Comparison of ENCODE assay signal across 1 cellular context in the genomic region with DNA sequence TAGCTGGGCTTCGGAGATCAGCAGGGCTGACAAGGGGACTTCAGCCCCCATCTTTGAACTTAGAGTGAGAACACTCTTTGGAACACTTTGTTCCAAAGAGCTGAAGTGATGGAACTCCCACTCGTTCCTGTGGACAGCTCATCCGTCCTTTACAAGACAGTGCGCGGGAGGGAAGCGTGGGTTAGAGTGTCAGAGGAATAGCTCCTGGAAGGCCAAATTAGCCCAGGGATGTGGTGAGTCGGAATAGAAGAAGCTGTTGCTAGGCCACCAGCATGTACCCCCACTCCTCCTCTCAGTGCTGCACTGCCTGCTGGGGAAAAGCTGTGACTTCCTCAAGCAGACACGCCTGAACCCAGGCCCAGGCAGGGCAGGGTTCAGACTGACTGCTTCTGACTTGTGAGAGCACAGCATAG.
TF ChIP-seq lines count a peak whose summit lies in the region.

No MANE protein-coding gene starts in this region.

TF ChIP-seq in GM12878, 131 proteins besides CTCF, POLR2A, EP300 and RAD21:
- TF ChIP-seq, protein P1, sequence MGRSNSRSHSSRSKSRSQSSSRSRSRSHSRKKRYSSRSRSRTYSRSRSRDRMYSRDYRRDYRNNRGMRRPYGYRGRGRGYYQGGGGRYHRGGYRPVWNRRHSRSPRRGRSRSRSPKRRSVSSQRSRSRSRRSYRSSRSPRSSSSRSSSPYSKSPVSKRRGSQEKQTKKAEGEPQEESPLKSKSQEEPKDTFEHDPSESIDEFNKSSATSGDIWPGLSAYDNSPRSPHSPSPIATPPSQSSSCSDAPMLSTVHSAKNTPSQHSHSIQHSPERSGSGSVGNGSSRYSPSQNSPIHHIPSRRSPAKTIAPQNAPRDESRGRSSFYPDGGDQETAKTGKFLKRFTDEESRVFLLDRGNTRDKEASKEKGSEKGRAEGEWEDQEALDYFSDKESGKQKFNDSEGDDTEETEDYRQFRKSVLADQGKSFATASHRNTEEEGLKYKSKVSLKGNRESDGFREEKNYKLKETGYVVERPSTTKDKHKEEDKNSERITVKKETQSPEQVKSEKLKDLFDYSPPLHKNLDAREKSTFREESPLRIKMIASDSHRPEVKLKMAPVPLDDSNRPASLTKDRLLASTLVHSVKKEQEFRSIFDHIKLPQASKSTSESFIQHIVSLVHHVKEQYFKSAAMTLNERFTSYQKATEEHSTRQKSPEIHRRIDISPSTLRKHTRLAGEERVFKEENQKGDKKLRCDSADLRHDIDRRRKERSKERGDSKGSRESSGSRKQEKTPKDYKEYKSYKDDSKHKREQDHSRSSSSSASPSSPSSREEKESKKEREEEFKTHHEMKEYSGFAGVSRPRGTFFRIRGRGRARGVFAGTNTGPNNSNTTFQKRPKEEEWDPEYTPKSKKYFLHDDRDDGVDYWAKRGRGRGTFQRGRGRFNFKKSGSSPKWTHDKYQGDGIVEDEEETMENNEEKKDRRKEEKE (IDR thresholded peaks at IDR 0.05) = no peak
- no peak for TF ChIP-seq PAX8 (IDR thresholded peaks at IDR 0.05)
- no peak for TF ChIP-seq MTA3 (IDR thresholded peaks at IDR 0.05; ENCODE audit: borderline replicate concordance, low read length)
- 0 out of 2 replicates have a peak, but pooled peaks have one; percentile 2 for TF ChIP-seq ZNF24 (IDR thresholded peaks at IDR 0.05)
- no peak for TF ChIP-seq JUNB (IDR thresholded peaks at IDR 0.05)
- no peak for TF ChIP-seq TBL1XR1 (IDR thresholded peaks at IDR 0.05; ENCODE audit: low read depth, low read length)
- TF ChIP-seq, protein P2, sequence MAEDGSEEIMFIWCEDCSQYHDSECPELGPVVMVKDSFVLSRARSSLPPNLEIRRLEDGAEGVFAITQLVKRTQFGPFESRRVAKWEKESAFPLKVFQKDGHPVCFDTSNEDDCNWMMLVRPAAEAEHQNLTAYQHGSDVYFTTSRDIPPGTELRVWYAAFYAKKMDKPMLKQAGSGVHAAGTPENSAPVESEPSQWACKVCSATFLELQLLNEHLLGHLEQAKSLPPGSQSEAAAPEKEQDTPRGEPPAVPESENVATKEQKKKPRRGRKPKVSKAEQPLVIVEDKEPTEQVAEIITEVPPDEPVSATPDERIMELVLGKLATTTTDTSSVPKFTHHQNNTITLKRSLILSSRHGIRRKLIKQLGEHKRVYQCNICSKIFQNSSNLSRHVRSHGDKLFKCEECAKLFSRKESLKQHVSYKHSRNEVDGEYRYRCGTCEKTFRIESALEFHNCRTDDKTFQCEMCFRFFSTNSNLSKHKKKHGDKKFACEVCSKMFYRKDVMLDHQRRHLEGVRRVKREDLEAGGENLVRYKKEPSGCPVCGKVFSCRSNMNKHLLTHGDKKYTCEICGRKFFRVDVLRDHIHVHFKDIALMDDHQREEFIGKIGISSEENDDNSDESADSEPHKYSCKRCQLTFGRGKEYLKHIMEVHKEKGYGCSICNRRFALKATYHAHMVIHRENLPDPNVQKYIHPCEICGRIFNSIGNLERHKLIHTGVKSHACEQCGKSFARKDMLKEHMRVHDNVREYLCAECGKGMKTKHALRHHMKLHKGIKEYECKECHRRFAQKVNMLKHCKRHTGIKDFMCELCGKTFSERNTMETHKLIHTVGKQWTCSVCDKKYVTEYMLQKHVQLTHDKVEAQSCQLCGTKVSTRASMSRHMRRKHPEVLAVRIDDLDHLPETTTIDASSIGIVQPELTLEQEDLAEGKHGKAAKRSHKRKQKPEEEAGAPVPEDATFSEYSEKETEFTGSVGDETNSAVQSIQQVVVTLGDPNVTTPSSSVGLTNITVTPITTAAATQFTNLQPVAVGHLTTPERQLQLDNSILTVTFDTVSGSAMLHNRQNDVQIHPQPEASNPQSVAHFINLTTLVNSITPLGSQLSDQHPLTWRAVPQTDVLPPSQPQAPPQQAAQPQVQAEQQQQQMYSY (CRISPR knock-in tag; IDR thresholded peaks at IDR 0.05) = no peak
